In the genomic region with DNA sequence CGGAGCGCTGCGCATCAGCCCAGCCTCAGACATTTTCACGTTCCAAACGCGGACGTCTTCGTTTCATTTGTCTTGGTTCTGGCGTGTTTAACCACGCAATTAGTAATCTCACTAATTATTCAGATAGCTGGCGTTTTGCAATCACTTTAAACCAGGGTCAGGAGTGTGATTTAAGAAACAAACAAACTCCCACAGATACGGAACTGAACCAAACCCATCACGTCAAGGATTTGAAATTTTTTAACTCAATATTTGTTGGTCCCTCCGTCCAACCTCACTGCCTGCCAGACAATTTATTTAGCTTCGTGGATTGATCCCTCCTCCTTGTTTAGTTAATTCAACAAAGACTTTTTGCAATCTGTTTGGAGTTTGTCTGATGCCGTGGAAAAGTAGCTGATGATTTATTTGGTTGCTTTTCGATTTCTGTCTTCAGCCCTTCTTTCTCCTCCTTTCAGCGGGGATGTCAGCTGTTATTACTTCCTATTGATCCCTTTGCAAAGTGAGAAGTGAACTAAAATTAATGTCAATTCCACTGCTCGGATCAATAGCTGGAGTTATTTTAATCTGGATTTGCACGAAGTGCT, we compare ENCODE assay signal across 8 cellular contexts. TPM values are rescaled to one million over a fixed set of nuclear protein-coding genes. Genes with fewer than 3 reads are reported as not detected.
A peak's percentile ranks its signal among the peaks of the same experiment; 100 is the strongest.
DNase-seq lines count a peak whose midpoint lies in the region; ATAC-seq and TF ChIP-seq lines count a peak whose summit lies in the region.

No MANE protein-coding gene starts in this region.

- ATAC-seq in natural killer cell treated with Interleukin-12 subunit alpha and Interleukin-12 subunit beta and Interleukin-15 and Interleukin-18, amount 100 ng/mL, for 72 hours = no peak
- ATAC-seq in GM18909 (IDR thresholded peaks at IDR 0.05; ENCODE audit: poor library complexity, unreplicated experiment) = no peak

- CTCF ChIA-PET in CD4-positive, alpha-beta memory T cell (lab: Charles Lee; ENCODE audit: partially characterized antibody) = interaction anchor here (0.5 to 1.2 kb wide), 2 partner anchors 28 to 1965 kb away, joined by 3 to 4 read pairs; no protein-coding TSS in a partner anchor

- peak overlapping the region in 7 of 8 donors; percentile 41 to 80 (median 62) for H3K4me3 Mint-ChIP-seq in CD4-positive, alpha-beta memory T cell
- H3K4me3 Mint-ChIP-seq in natural killer cell treated with Interleukin-12 subunit alpha and Interleukin-12 subunit beta and Interleukin-15 and Interleukin-18, amount 100 ng/mL, for 72 hours = peak overlapping the region; percentile 60

- H3K4me1 ChIP-seq in CD4-positive, alpha-beta memory T cell (ENCODE audit: insufficient read depth, low read length) = peaks cover 46% of the 10 kb centered on the region
- peaks cover 11% of the 10 kb centered on the region for H3K4me1 ChIP-seq in HUES6 (ENCODE audit: control insufficient read depth, insufficient read depth, low read length)

- H3K9me3 ChIP-seq in CD4-positive, alpha-beta memory T cell (ENCODE audit: control insufficient read depth in 1 of 2, low read length in 2 of 2) = no peaks in the 10 kb centered on the region
- H3K9me3 ChIP-seq in HUES6 (ENCODE audit: control insufficient read depth, insufficient read depth, low read depth, low read length) = no peaks in the 10 kb centered on the region

- no peaks in the 10 kb centered on the region for H3K36me3 ChIP-seq in CD4-positive, alpha-beta memory T cell (ENCODE audit: insufficient read depth, low read length)
- no peaks in the 10 kb centered on the region for H3K36me3 ChIP-seq in HUES6 (ENCODE audit: control insufficient read depth, insufficient read depth, low read length)

- peak in 1 of 5 donors; percentile 3 for DNase-seq in CD4-positive, alpha-beta memory T cell
- no peak for DNase-seq in dorsolateral prefrontal cortex
- no peak for DNase-seq in natural killer cell treated with Interleukin-12 subunit alpha and Interleukin-12 subunit beta and Interleukin-15 and Interleukin-18, amount 100 ng/mL, for 72 hours (ENCODE audit: low spot score)
- DNase-seq in NCI-H2227 treated with DMSO at 0.1 percent for 48 hours (lab: John Stamatoyannopoulos, UW) = no peak
- DNase-seq in H4 (ENCODE audit: low spot score) = no peak
- DNase-seq in NCI-H345 (lab: John Stamatoyannopoulos, UW) = no peak

- POLR2A ChIA-PET in CD4-positive, alpha-beta memory T cell (lab: Charles Lee; ENCODE audit: partially characterized antibody) = interaction anchor here (1.0 kb wide), 1 partner anchor 265 kb away, joined by 3 read pairs; a partner anchor contains a TSS

- peak overlapping the region in 2 of 7 donors; percentile 29 to 52 for H3K27ac Mint-ChIP-seq in CD4-positive, alpha-beta memory T cell
- H3K27ac Mint-ChIP-seq in natural killer cell treated with Interleukin-12 subunit alpha and Interleukin-12 subunit beta and Interleukin-15 and Interleukin-18, amount 100 ng/mL, for 72 hours = peak overlapping the region in 1 of 2 donors; percentile 6

- no peak for TF ChIP-seq CTCF in dorsolateral prefrontal cortex (IDR thresholded peaks at IDR 0.05 in 54 of 56, conservative IDR thresholded peaks at IDR 0.05 in 2 of 56; ENCODE audit: low read depth in 1 of 56, partially characterized antibody in 56 of 56)

- intact Hi-C loops in CD4-positive, alpha-beta memory T cell (cut with micrococcal nuclease) = no loop called here
- intact Hi-C loops in dorsolateral prefrontal cortex (cut with DNase I) = loop anchor here (5.0 to 10.0 kb wide), 2 partner anchors 236 to 238 kb away; no protein-coding TSS in a partner anchor

- H3K9me3 Mint-ChIP-seq in CD4-positive, alpha-beta memory T cell = peaks cover 0 to 14% (median 0%) of the 10 kb centered on the region in 8 donors
- no peaks in the 10 kb centered on the region for H3K9me3 Mint-ChIP-seq in natural killer cell treated with Interleukin-12 subunit alpha and Interleukin-12 subunit beta and Interleukin-15 and Interleukin-18, amount 100 ng/mL, for 72 hours

- H3K27me3 Mint-ChIP-seq in CD4-positive, alpha-beta memory T cell = peaks cover 20 to 39% of the 10 kb centered on the region in 2 donors
- H3K27me3 Mint-ChIP-seq in natural killer cell treated with Interleukin-12 subunit alpha and Interleukin-12 subunit beta and Interleukin-15 and Interleukin-18, amount 100 ng/mL, for 72 hours = peaks cover 0 to 24% of the 10 kb centered on the region in 2 donors

- H3K4me1 Mint-ChIP-seq in CD4-positive, alpha-beta memory T cell = peaks cover 14 to 45% (median 27%) of the 10 kb centered on the region in 4 donors
- H3K4me1 Mint-ChIP-seq in natural killer cell treated with Interleukin-12 subunit alpha and Interleukin-12 subunit beta and Interleukin-15 and Interleukin-18, amount 100 ng/mL, for 72 hours (ENCODE audit: low read depth in 2 of 2) = peaks cover 6 to 26% of the 10 kb centered on the region in 2 donors

- H3K4me3 ChIP-seq in CD4-positive, alpha-beta memory T cell (ENCODE audit: low read length in 2 of 2) = no peak overlapping the region
- H3K4me3 ChIP-seq in HUES6 (ENCODE audit: low read depth, low read length) = peak overlapping the region; percentile 77
- peak overlapping the region; percentile 28 to 86 (median 69) for H3K4me3 ChIP-seq in dorsolateral prefrontal cortex

- H3K36me3 Mint-ChIP-seq in CD4-positive, alpha-beta memory T cell = no peaks in the 10 kb centered on the region
- no peaks in the 10 kb centered on the region for H3K36me3 Mint-ChIP-seq in natural killer cell treated with Interleukin-12 subunit alpha and Interleukin-12 subunit beta and Interleukin-15 and Interleukin-18, amount 100 ng/mL, for 72 hours

- no peak overlapping the region for H3K9ac ChIP-seq in HUES6 (ENCODE audit: low read length)

- H3K27me3 ChIP-seq in CD4-positive, alpha-beta memory T cell (ENCODE audit: insufficient read depth, low read length) = peaks cover 73% of the 10 kb centered on the region
- H3K27me3 ChIP-seq in HUES6 (ENCODE audit: control insufficient read depth, insufficient read depth, low read length) (peaks cover 89% of the 10 kb centered on the region), dorsolateral prefrontal cortex (peaks cover 3 to 88% (median 48%) of the 10 kb centered on the region in 45 donors)

- no peak overlapping the region for H3K27ac ChIP-seq in CD4-positive, alpha-beta memory T cell (ENCODE audit: low read depth, low read length)
- H3K27ac ChIP-seq in HUES6 (ENCODE audit: low read depth, low read length) = no peak overlapping the region
- H3K27ac ChIP-seq in dorsolateral prefrontal cortex = peak overlapping the region; percentile 21 to 97 (median 92)

RNA-seq across cellular contexts. Expression of a gene that starts 4.1 kb away (rescaled TPM):
- 100 to 1,000 TPM; 115 to 125 TPM for total RNA-seq in CD4-positive, alpha-beta memory T cell
- 100 to 1,000 TPM in 1 of 2 donors, 10 to 100 TPM in 1; 74.7 to 106 TPM for polyA plus RNA-seq in CD4-positive, alpha-beta memory T cell
- 100 to 1,000 TPM; 104 to 415 (median 196) TPM for total RNA-seq in dorsolateral prefrontal cortex
- 10 to 100 TPM; 66.0 to 71.2 TPM for total RNA-seq in natural killer cell treated with Interleukin-12 subunit alpha and Interleukin-12 subunit beta and Interleukin-15 and Interleukin-18, amount 100 ng/mL, for 72 hours
- total RNA-seq in H4 (2014; rRNA removed; shearing (Covaris generic)) = 65.1 and 79.6 TPM in 2 replicates

RNA-seq across cellular contexts. Expression of a gene that starts 54.1 kb away (rescaled TPM):
- total RNA-seq in CD4-positive, alpha-beta memory T cell = 10 to 100 TPM; 26.4 to 29.6 TPM
- 10 to 100 TPM; 33.7 to 59.4 TPM for polyA plus RNA-seq in CD4-positive, alpha-beta memory T cell
- total RNA-seq in dorsolateral prefrontal cortex = 100 to 1,000 TPM in 119 of 120 experiments, 10 to 100 TPM in 1; 93.5 to 183 (median 121) TPM
- total RNA-seq in natural killer cell treated with Interleukin-12 subunit alpha and Interleukin-12 subunit beta and Interleukin-15 and Interleukin-18, amount 100 ng/mL, for 72 hours = 10 to 100 TPM; 33.2 to 36.0 TPM
- 108 and 118 TPM in 2 replicates for total RNA-seq in H4 (2014; rRNA removed; shearing (Covaris generic))

Comparison
In these comparisons a context has a peak if more than half of its experiments do, and no peak if none do; other contexts are left out.
1. H3K27ac ChIP-seq: peak in dorsolateral prefrontal cortex (59 of 59); none in CD4-positive, alpha-beta memory T cell (single experiment) and HUES6 (single experiment).
2. H3K4me3 ChIP-seq: peak in HUES6 (single experiment) and dorsolateral prefrontal cortex (59 of 59); none in CD4-positive, alpha-beta memory T cell (0 of 2).